8 cellular contexts compared by ENCODE assay signal in genomic region chr1:32350785-32351076, GRCh38. TPM values are rescaled to one million over a fixed set of nuclear protein-coding genes. Genes with fewer than 3 reads are reported as not detected.
DNase-seq lines count a peak whose midpoint lies in the region; ATAC-seq, FAIRE-seq and TF ChIP-seq lines count a peak whose summit lies in the region.

No MANE protein-coding gene starts in this region.

- H3K27me3 Mint-ChIP-seq in astrocyte (ENCODE audit: low read depth, unreplicated experiment), result peaks cover 13% of the 10 kb centered on the region
- no peaks in the 10 kb centered on the region for H3K27me3 Mint-ChIP-seq in mesothelial cell of epicardium (ENCODE audit: low read depth)

- in situ Hi-C loops in transverse colon (cut with MboI; ENCODE audit: low pct_ligation_motif_present in 1 of 4, low pct_unique_long_range_greater_than_20kb in 1 of 4, low sequenced_read_pairs in 3 of 4), result no loop called here

- H4K20me1 ChIP-seq in astrocyte (ENCODE audit: insufficient read depth, low read length), result no peaks in the 10 kb centered on the region

- TF ChIP-seq EP300 in transverse colon (IDR thresholded peaks at IDR 0.05; ENCODE audit: low read depth), result no peak

- H3K27ac ChIP-seq in heart left ventricle, result peak overlapping the region; percentile 80 to 99 (median 94)
- H3K27ac ChIP-seq in astrocyte (ENCODE audit: low read depth, low read length), result no peak overlapping the region
- H3K27ac ChIP-seq in transverse colon, result peak overlapping the region; percentile 89 to 94 (median 92)

- peak overlapping the region; percentile 93 for H3K4me2 ChIP-seq in astrocyte (ENCODE audit: low read length)

- H3K36me3 Mint-ChIP-seq in astrocyte (ENCODE audit: low read depth, unreplicated experiment), result peaks cover 10% of the 10 kb centered on the region
- peaks cover 9% of the 10 kb centered on the region for H3K36me3 Mint-ChIP-seq in mesothelial cell of epicardium

- H3K9me3 Mint-ChIP-seq in astrocyte (ENCODE audit: unreplicated experiment), result no peaks in the 10 kb centered on the region
- H3K9me3 Mint-ChIP-seq in mesothelial cell of epicardium, result no peaks in the 10 kb centered on the region

- no peak overlapping the region for H3K9ac ChIP-seq in astrocyte (ENCODE audit: low read length)

- no peaks in the 10 kb centered on the region for H3K79me2 ChIP-seq in astrocyte (ENCODE audit: insufficient read depth, low read length)

- no peak overlapping the region for H2AFZ ChIP-seq in astrocyte (ENCODE audit: low read depth, low read length)

- no peak for TF ChIP-seq CTCF in heart left ventricle (IDR thresholded peaks at IDR 0.05)
- TF ChIP-seq CTCF in astrocyte (IDR thresholded peaks at IDR 0.05; ENCODE audit: insufficient read depth, low read depth, low read length), result no peak
- TF ChIP-seq CTCF in mesothelial cell of epicardium (IDR thresholded peaks at IDR 0.05; ENCODE audit: unreplicated experiment), result no peak
- TF ChIP-seq CTCF in transverse colon (IDR thresholded peaks at IDR 0.05), result no peak

- no peaks in the 10 kb centered on the region for H3K27me3 ChIP-seq in heart left ventricle
- peaks cover 3% of the 10 kb centered on the region for H3K27me3 ChIP-seq in astrocyte (ENCODE audit: insufficient read depth, low read length)
- no peaks in the 10 kb centered on the region for H3K27me3 ChIP-seq in transverse colon

- DNase-seq in heart left ventricle (no peak), left cardiac atrium (no peak), astrocyte (ENCODE audit: low read depth) (no peak), mesothelial cell of epicardium (ENCODE audit: low spot score in 2 of 2, unreplicated experiment in 2 of 2) (no peak), transverse colon (no peak), C1 segment of cervical spinal cord (lab: John Stamatoyannopoulos, UW) (no peak), H4 (ENCODE audit: low spot score) (no peak)

- no peaks in the 10 kb centered on the region for H3K36me3 ChIP-seq in heart left ventricle
- no peaks in the 10 kb centered on the region for H3K36me3 ChIP-seq in astrocyte (ENCODE audit: insufficient read depth, low read length)
- H3K36me3 ChIP-seq in transverse colon, result no peaks in the 10 kb centered on the region

- TF ChIP-seq POLR2A in heart left ventricle (IDR thresholded peaks at IDR 0.05) (no peak), transverse colon (IDR thresholded peaks at IDR 0.05) (no peak)

- peaks cover 0 to 60% (median 35%) of the 10 kb centered on the region in 12 donors for H3K4me1 ChIP-seq in heart left ventricle
- H3K4me1 ChIP-seq in astrocyte (ENCODE audit: insufficient read depth, low read length), result peaks cover 31% of the 10 kb centered on the region
- peaks cover 15 to 27% (median 16%) of the 10 kb centered on the region in 4 donors for H3K4me1 ChIP-seq in transverse colon

- peak overlapping the region in 11 of 12 donors; percentile 63 to 96 (median 76) for H3K4me3 ChIP-seq in heart left ventricle
- H3K4me3 ChIP-seq in astrocyte (ENCODE audit: insufficient read depth, low read depth, low read length), result no peak overlapping the region
- peak overlapping the region in 3 of 4 donors; percentile 72 to 78 (median 73) for H3K4me3 ChIP-seq in transverse colon

- intact Hi-C loops in heart left ventricle (cut with DNase I) (loop anchor here in 2 of 10 donors (2.0 to 5.0 kb wide), 3 partner anchors 14 to 44 kb away; partner anchors contain the start of genes BSDC1 (in 2 of the 2) and MARCKSL1 (in 1 of the 2)), left cardiac atrium (cut with DNase I) (no loop called here), transverse colon (cut with DNase I; ENCODE audit: low total_unique reads) (no loop called here)

- H3K9me3 ChIP-seq in heart left ventricle, result peaks cover 0 to 4% (median 0%) of the 10 kb centered on the region in 12 donors
- no peaks in the 10 kb centered on the region for H3K9me3 ChIP-seq in astrocyte (ENCODE audit: insufficient read depth, low read depth, low read length)
- H3K9me3 ChIP-seq in transverse colon, result no peaks in the 10 kb centered on the region

- WGBS in heart left ventricle, 4 donors, result 68 to 82% (median 75%) methylated on average over 6 of the region's 6 CpGs
- WGBS in transverse colon (ENCODE audit: low coverage in 1 of 2), 2 donors, result 82% methylated on average over 6 of the region's 6 CpGs; no CpG with 5 or more reads in 1 of the 2 donors

- H3K4me1 Mint-ChIP-seq in astrocyte (ENCODE audit: low read depth, unreplicated experiment), result peaks cover 33% of the 10 kb centered on the region
- H3K4me1 Mint-ChIP-seq in mesothelial cell of epicardium, result peaks cover 37% of the 10 kb centered on the region

- no peak for FAIRE-seq in astrocyte (lab: Jason Lieb, UNC)

- ATAC-seq in heart left ventricle (no peak), left cardiac atrium (no peak), GM18870 (IDR thresholded peaks at IDR 0.05; ENCODE audit: unreplicated experiment) (no peak)

- H3K4me3 Mint-ChIP-seq in astrocyte (ENCODE audit: unreplicated experiment) (peak overlapping the region; percentile 84), mesothelial cell of epicardium (peak overlapping the region; percentile 84)

- H3K27ac Mint-ChIP-seq in astrocyte (ENCODE audit: unreplicated experiment), result peak overlapping the region; percentile 58
- H3K27ac Mint-ChIP-seq in mesothelial cell of epicardium, result peak overlapping the region; percentile 85

RNA-seq across cellular contexts. Expression of gene FAM229A, which starts 11.6 kb away (rescaled TPM):
- total RNA-seq in heart left ventricle, result 1 to 10 TPM; 1.2 to 4.4 (median 2.1) TPM
- 1 to 10 TPM; 1.4 to 4.0 TPM for polyA plus RNA-seq in heart left ventricle
- total RNA-seq in left cardiac atrium, result 1 to 10 TPM; 1.8 to 2.6 TPM
- 3.5 and 4.2 TPM in 2 replicates for total RNA-seq in astrocyte
- 12.5 to 12.9 TPM (median 12.5 TPM) in 3 replicates for total RNA-seq in mesothelial cell of epicardium
- total RNA-seq in transverse colon, result 10 to 100 TPM; 12.1 to 59.1 (median 21.1) TPM
- 0.12 and 0.16 TPM in 2 replicates for total RNA-seq in H4 (2014; rRNA removed; shearing (Covaris generic))

RNA-seq across cellular contexts. Expression of gene TSSK3, which starts 11.6 kb away (rescaled TPM):
- 1 to 10 TPM in 6 of 9 donors, under 1 TPM in 1, not detected in 2; 0.72 to 2.6 (median 1.7) TPM for total RNA-seq in heart left ventricle
- 1 to 10 TPM in 1 of 2 donors, under 1 TPM in 1; 0.37 to 3.1 TPM for polyA plus RNA-seq in heart left ventricle
- under 1 TPM; 0.44 to 0.79 TPM for total RNA-seq in left cardiac atrium
- total RNA-seq in astrocyte, result 0.32 and 0.87 TPM in 2 replicates
- 6.6 to 8.1 TPM (median 7.8 TPM) in 3 replicates for total RNA-seq in mesothelial cell of epicardium
- total RNA-seq in transverse colon, result 1 to 10 TPM in 2 of 4 donors, not detected in 2; 1.3 to 1.4 TPM
- 0.08 and 0.90 TPM in 2 replicates for total RNA-seq in H4 (2014; rRNA removed; shearing (Covaris generic))

RNA-seq across cellular contexts. Expression of gene MARCKSL1, which starts 14.7 kb away (rescaled TPM):
- 10 to 100 TPM in 7 of 9 donors, 1 to 10 TPM in 2; 6.8 to 44.0 (median 12.1) TPM for total RNA-seq in heart left ventricle
- 10 to 100 TPM in 1 of 2 donors, 1 to 10 TPM in 1; 8.1 to 29.8 TPM for polyA plus RNA-seq in heart left ventricle
- total RNA-seq in left cardiac atrium, result 10 to 100 TPM; 34.5 to 53.9 TPM
- 185 and 213 TPM in 2 replicates for total RNA-seq in astrocyte
- 487 to 496 TPM (median 495 TPM) in 3 replicates for total RNA-seq in mesothelial cell of epicardium
- total RNA-seq in transverse colon, result 10 to 100 TPM; 40.0 to 62.8 (median 53.0) TPM
- total RNA-seq in H4 (2014; rRNA removed; shearing (Covaris generic)), result 102 and 133 TPM in 2 replicates

RNA-seq across cellular contexts. Expression of gene BSDC1, which starts 43.5 kb away (rescaled TPM):
- total RNA-seq in heart left ventricle, result 10 to 100 TPM; 35.6 to 53.2 (median 44.5) TPM
- polyA plus RNA-seq in heart left ventricle, result 10 to 100 TPM; 25.1 to 46.9 TPM
- 10 to 100 TPM; 42.2 to 43.8 TPM for total RNA-seq in left cardiac atrium
- 71.9 and 73.1 TPM in 2 replicates for total RNA-seq in astrocyte
- 73.4 to 74.8 TPM (median 74.6 TPM) in 3 replicates for total RNA-seq in mesothelial cell of epicardium
- 100 to 1,000 TPM in 3 of 4 donors, 10 to 100 TPM in 1; 94.8 to 140 (median 117) TPM for total RNA-seq in transverse colon
- total RNA-seq in H4 (2014; rRNA removed; shearing (Covaris generic)), result 47.0 and 47.5 TPM in 2 replicates

RNA-seq across cellular contexts. Expression of gene HDAC1, which starts 58.8 kb away (rescaled TPM):
- total RNA-seq in heart left ventricle (10 to 100 TPM; 22.0 to 46.6 (median 29.3) TPM), left cardiac atrium (10 to 100 TPM; 34.8 to 34.9 TPM), astrocyte (94.1 and 99.6 TPM in 2 replicates), mesothelial cell of epicardium (122 to 131 TPM (median 127 TPM) in 3 replicates), transverse colon (100 to 1,000 TPM in 3 of 4 donors, 10 to 100 TPM in 1; 85.2 to 218 (median 174) TPM)
- polyA plus RNA-seq in heart left ventricle, result 10 to 100 TPM; 20.0 to 37.6 TPM
- 115 and 126 TPM in 2 replicates for total RNA-seq in H4 (2014; rRNA removed; shearing (Covaris generic))
